In genomic region chr1:37509181-37509580, GRCh38 we compare ENCODE assay signal across 9 cellular contexts.
DNase-seq lines count a peak whose midpoint lies in the region; ATAC-seq and TF ChIP-seq lines count a peak whose summit lies in the region.
"Had no signal": no experiment of that assay in that cellular context is flagged by ENCODE, and none has a peak within 500 bp of the region (broad histone marks: within the 10 kb centered on the region; RNA-seq: fewer than 3 reads in every experiment).

No MANE protein-coding gene starts in this region.

- ATAC-seq in DND-41 (ENCODE audit: insufficient read depth, low read depth) (peak; percentile 62; the same call in 2 of the 3 replicates), GM19463 (IDR thresholded peaks at IDR 0.05; ENCODE audit: unreplicated experiment) (no peak), HG03442 (IDR thresholded peaks at IDR 0.05; ENCODE audit: unreplicated experiment) (no peak)

- H3K27ac ChIP-seq in DND-41 (ENCODE audit: low read length) = no peak overlapping the region

- no peaks in the 10 kb centered on the region for H3K9me3 ChIP-seq in DND-41 (ENCODE audit: insufficient read depth, low read length, severe bottlenecking)

- H3K4me3 ChIP-seq in DND-41 (ENCODE audit: low read depth in 1 of 2, low read length in 2 of 2) (no peak overlapping the region), HFF-Myc (replicated peaks; ENCODE audit: low read depth, low read length) (no peak overlapping the region)

- no peak overlapping the region for H2AFZ ChIP-seq in DND-41 (ENCODE audit: low read depth, low read length)

- TF ChIP-seq CTCF in DND-41 (IDR thresholded peaks at IDR 0.05; ENCODE audit: borderline replicate concordance, extremely low read depth, low read length, poor library complexity, severe bottlenecking) (peak; percentile 42), HFF-Myc (IDR thresholded peaks at IDR 0.05; ENCODE audit: low read depth, low read length, missing control alignments) (peak; percentile 8)

- H3K36me3 ChIP-seq in DND-41 (ENCODE audit: insufficient read depth, low read length) = peaks cover 79% of the 10 kb centered on the region

- no peak for DNase-seq in DND-41
- DNase-seq in HFF-Myc (ENCODE audit: extremely low read depth, low read depth) = peak; percentile 20
- DNase-seq in SW 1271 (lab: John Stamatoyannopoulos, UW) = peak; percentile 8 to 54
- peak; percentile 42 for DNase-seq in iris pigment epithelial cell (ENCODE audit: low read depth)
- no peak for DNase-seq in globus pallidus (ENCODE audit: low spot score)
- no peak for DNase-seq in NCI-H1105 treated with DMSO at 0.1 percent for 48 hours (lab: John Stamatoyannopoulos, UW)
- DNase-seq: effector memory CD4-positive, alpha-beta T cell had no signal

- H3K4me2 ChIP-seq in DND-41 (ENCODE audit: insufficient read depth, low read length) = no peak overlapping the region

- H3K4me1 ChIP-seq in DND-41 (ENCODE audit: insufficient read depth, low read length) = peaks cover 29% of the 10 kb centered on the region

- H4K20me1 ChIP-seq in DND-41 (ENCODE audit: insufficient read depth, low read length) = peaks cover 24% of the 10 kb centered on the region

- H3K9ac ChIP-seq in DND-41 (ENCODE audit: low read depth, low read length) = no peak overlapping the region

- H3K27me3 ChIP-seq in DND-41 (ENCODE audit: insufficient read depth, low read length, poor library complexity) = no peaks in the 10 kb centered on the region

- H3K79me2 ChIP-seq in DND-41 (ENCODE audit: insufficient read depth, low read length) = peaks cover 62% of the 10 kb centered on the region

Comparison
In these comparisons a context has a peak if more than half of its experiments do, and no peak if none do; other contexts are left out.
1. DNase-seq: peak in HFF-Myc (single experiment), SW 1271 (2 of 2) and iris pigment epithelial cell (single experiment); none in DND-41 (single experiment), globus pallidus (single experiment) and NCI-H1105 treated with DMSO at 0.1 percent for 48 hours (single experiment).